In genomic region chr1:119187416-119187815, GRCh38 we compare ENCODE assay signal across 24 cellular contexts.
"Had no signal": no experiment of that assay in that cellular context is flagged by ENCODE, and none has a peak within 500 bp of the region (broad histone marks: within the 10 kb centered on the region; RNA-seq: fewer than 3 reads in every experiment).

No MANE protein-coding gene starts in this region.

- H3K4me3 ChIP-seq: hepatocyte, left ventricle myocardium inferior, lung, mucosa of descending colon, ovary, right atrium auricular region, right lobe of liver, smooth muscle cell, transverse colon, upper lobe of left lung had no signal

- H3K9me3 ChIP-seq: mucosa of descending colon, ovary, right lobe of liver, transverse colon had no signal

- H3K4me1 Mint-ChIP-seq: memory B cell; naive thymus-derived CD4-positive, alpha-beta T cell; stimulated activated memory B cell treated with anti-CD40 and anti-IgM and Interleukin-4, amounts not matched to agents 10 μg/mL and 1 μg/mL and 100 μg/mL, for 72 hours; stimulated activated naive CD8-positive, alpha-beta T cell treated with anti-CD3 and anti-CD28 coated beads, Interleukin-15, amount 100 ng/mL, for 72 hours had no signal

- H3K27me3 Mint-ChIP-seq: memory B cell; naive thymus-derived CD4-positive, alpha-beta T cell; natural killer cell treated with Interleukin-12 subunit alpha and Interleukin-12 subunit beta and Interleukin-15 and Interleukin-18, amount 100 ng/mL, for 72 hours; progenitor cell of endocrine pancreas; stimulated activated memory B cell treated with anti-CD40 and anti-IgM and Interleukin-4, amounts not matched to agents 10 μg/mL and 1 μg/mL and 100 μg/mL, for 72 hours; stimulated activated naive CD8-positive, alpha-beta T cell treated with anti-CD3 and anti-CD28 coated beads, Interleukin-15, amount 100 ng/mL, for 72 hours had no signal

- H3K4me3 Mint-ChIP-seq: memory B cell; naive thymus-derived CD4-positive, alpha-beta T cell; natural killer cell treated with Interleukin-12 subunit alpha and Interleukin-12 subunit beta and Interleukin-15 and Interleukin-18, amount 100 ng/mL, for 72 hours; stimulated activated memory B cell treated with anti-CD40 and anti-IgM and Interleukin-4, amounts not matched to agents 10 μg/mL and 1 μg/mL and 100 μg/mL, for 72 hours; stimulated activated naive CD8-positive, alpha-beta T cell treated with anti-CD3 and anti-CD28 coated beads, Interleukin-15, amount 100 ng/mL, for 72 hours had no signal

- H3K27me3 ChIP-seq: hepatocyte, ovary, right atrium auricular region, right lobe of liver, transverse colon, upper lobe of left lung had no signal

- H3K36me3 ChIP-seq: left ventricle myocardium inferior, ovary, right atrium auricular region, right lobe of liver, transverse colon, upper lobe of left lung had no signal

- H3K4me1 ChIP-seq: left ventricle myocardium inferior, right atrium auricular region, right lobe of liver, transverse colon, upper lobe of left lung had no signal

- H3K27ac ChIP-seq: hepatocyte, left ventricle myocardium inferior, ovary, right atrium auricular region, right lobe of liver, transverse colon, upper lobe of left lung had no signal

- H3K27ac Mint-ChIP-seq: memory B cell; naive thymus-derived CD4-positive, alpha-beta T cell; natural killer cell treated with Interleukin-12 subunit alpha and Interleukin-12 subunit beta and Interleukin-15 and Interleukin-18, amount 100 ng/mL, for 72 hours; progenitor cell of endocrine pancreas; stimulated activated memory B cell treated with anti-CD40 and anti-IgM and Interleukin-4, amounts not matched to agents 10 μg/mL and 1 μg/mL and 100 μg/mL, for 72 hours; stimulated activated naive CD8-positive, alpha-beta T cell treated with anti-CD3 and anti-CD28 coated beads, Interleukin-15, amount 100 ng/mL, for 72 hours had no signal

- DNase-seq: islet precursor cell; left ventricle myocardium inferior; midbrain; mucosa of descending colon; naive thymus-derived CD4-positive, alpha-beta T cell; ovary; right lobe of liver; stimulated activated CD4-positive, alpha-beta T cell treated with anti-CD3 and anti-CD28 coated beads, Interleukin-1b, Interleukin-23, amount 100 ng/mL, for 48 hours; stimulated activated CD4-positive, alpha-beta T cell treated with anti-CD3 and anti-CD28 coated beads, Interleukin-2, amount 100 ng/mL, for 48 hours; stimulated activated CD4-positive, alpha-beta T cell treated with anti-CD3 and anti-CD28 coated beads, Interleukin-4, amount 100 ng/mL, for 4 hours; stimulated activated CD8-positive, alpha-beta memory T cell treated with anti-CD3 and anti-CD28 coated beads, Interleukin-4, amount 100 ng/mL, for 48 hours; stimulated activated naive CD4-positive, alpha-beta T cell treated with Interleukin-2 at 50 U/mL for 16 hours; stimulated activated naive CD8-positive, alpha-beta T cell treated with anti-CD3 and anti-CD28 coated beads, Interleukin-15, amount 100 ng/mL, for 72 hours; substantia nigra; transverse colon; upper lobe of left lung had no signal
